In the genomic region with DNA sequence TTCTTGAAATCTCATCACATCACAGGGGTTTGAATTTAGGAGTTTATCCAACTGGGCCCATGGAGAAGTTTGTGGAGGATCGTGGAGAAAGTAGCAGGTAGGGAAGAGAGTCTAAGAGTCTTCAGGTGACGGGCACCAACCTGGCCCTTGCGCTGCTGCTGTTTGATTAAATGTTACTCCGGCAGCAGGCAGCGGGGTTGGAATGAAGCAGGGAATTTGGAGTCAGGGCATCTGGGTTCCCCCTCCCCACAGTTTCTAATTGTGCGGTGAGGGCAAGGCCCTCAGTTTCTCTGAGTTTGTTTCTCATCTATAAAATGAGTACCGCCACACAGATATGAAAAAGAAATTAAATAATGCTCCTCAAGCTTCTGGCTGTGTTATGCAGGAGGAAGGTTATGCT, we compare ENCODE assay signal across 15 cellular contexts.
DNase-seq lines count a peak whose midpoint lies in the region; ATAC-seq and TF ChIP-seq lines count a peak whose summit lies in the region.
"Had no signal": no experiment of that assay in that cellular context is flagged by ENCODE, and none has a peak within 500 bp of the region (broad histone marks: within the 10 kb centered on the region; RNA-seq: fewer than 3 reads in every experiment).

No MANE protein-coding gene starts in this region.

- ATAC-seq in heart left ventricle = no peak
- ATAC-seq: GM12878, HCT116 had no signal

- H3K36me3 Mint-ChIP-seq in endodermal cell (ENCODE audit: low read depth) = peaks cover 8% of the 10 kb centered on the region
- H3K36me3 Mint-ChIP-seq in neural crest cell (ENCODE audit: low read depth) = no peaks in the 10 kb centered on the region
- H3K36me3 Mint-ChIP-seq in osteocyte (ENCODE audit: unreplicated experiment) = no peaks in the 10 kb centered on the region
- H3K36me3 Mint-ChIP-seq in Calu3 (ENCODE audit: insufficient read depth, unreplicated experiment) = no peaks in the 10 kb centered on the region
- H3K36me3 Mint-ChIP-seq: CD4-positive, alpha-beta memory T cell had no signal

- BruUV-seq in Calu3 (replicated peaks; lab: Mats Ljungman, UMichigan) = no TSS peak

- TF ChIP-seq CTCF in endodermal cell (conservative IDR thresholded peaks at IDR 0.05) (no peak), neural crest cell (conservative IDR thresholded peaks at IDR 0.05) (no peak), osteocyte (IDR thresholded peaks at IDR 0.05) (no peak), Calu3 (IDR thresholded peaks at IDR 0.05; ENCODE audit: unreplicated experiment) (no peak), heart left ventricle (IDR thresholded peaks at IDR 0.05) (no peak)

- TF ChIP-seq POLR2A in heart left ventricle (IDR thresholded peaks at IDR 0.05) = no peak

- no peak overlapping the region for H3K27ac Mint-ChIP-seq in endodermal cell
- peak overlapping the region; percentile 1 for H3K27ac Mint-ChIP-seq in neural crest cell (ENCODE audit: unreplicated experiment)
- H3K27ac Mint-ChIP-seq in osteocyte (ENCODE audit: unreplicated experiment) = no peak overlapping the region
- no peak overlapping the region for H3K27ac Mint-ChIP-seq in Calu3 (ENCODE audit: unreplicated experiment)
- H3K27ac Mint-ChIP-seq: CD4-positive, alpha-beta memory T cell had no signal

- H3K4me3 ChIP-seq in endodermal cell (ENCODE audit: low read length) (no peak overlapping the region), heart left ventricle (no peak overlapping the region)
- H3K4me3 ChIP-seq: GM12878, GM23248 had no signal

- no peak overlapping the region for H3K9ac ChIP-seq in endodermal cell (ENCODE audit: extremely low read depth, low read length, poor library complexity, severe bottlenecking)
- H3K9ac ChIP-seq: GM23248 had no signal

- H3K27me3 Mint-ChIP-seq in endodermal cell (ENCODE audit: insufficient read depth) (peaks cover 3% of the 10 kb centered on the region), neural crest cell (ENCODE audit: low read depth) (no peaks in the 10 kb centered on the region), osteocyte (ENCODE audit: unreplicated experiment) (no peaks in the 10 kb centered on the region), Calu3 (ENCODE audit: unreplicated experiment) (no peaks in the 10 kb centered on the region)

- no peak overlapping the region for H3K4me3 Mint-ChIP-seq in endodermal cell
- H3K4me3 Mint-ChIP-seq in neural crest cell = no peak overlapping the region
- H3K4me3 Mint-ChIP-seq in osteocyte (ENCODE audit: unreplicated experiment) = no peak overlapping the region
- H3K4me3 Mint-ChIP-seq in Calu3 (ENCODE audit: low read depth, unreplicated experiment) = no peak overlapping the region
- H3K4me3 Mint-ChIP-seq: CD4-positive, alpha-beta memory T cell had no signal

- intact Hi-C loops in Calu3 (cut with micrococcal nuclease; ENCODE audit: unreplicated experiment) (no loop called here), heart left ventricle (cut with DNase I) (no loop called here)

- no peaks in the 10 kb centered on the region for H3K4me1 ChIP-seq in endodermal cell (ENCODE audit: control insufficient read depth, insufficient read depth, low read length)
- no peaks in the 10 kb centered on the region for H3K4me1 ChIP-seq in heart left ventricle

- peaks cover 12% of the 10 kb centered on the region for H3K9me3 Mint-ChIP-seq in endodermal cell
- H3K9me3 Mint-ChIP-seq in neural crest cell = peaks cover 3% of the 10 kb centered on the region
- peaks cover 24% of the 10 kb centered on the region for H3K9me3 Mint-ChIP-seq in osteocyte (ENCODE audit: unreplicated experiment)
- H3K9me3 Mint-ChIP-seq in Calu3 (ENCODE audit: low read depth, unreplicated experiment) = peaks cover 11% of the 10 kb centered on the region

- H3K36me3 ChIP-seq in endodermal cell (ENCODE audit: control insufficient read depth, insufficient read depth, low read length) (no peaks in the 10 kb centered on the region), heart left ventricle (no peaks in the 10 kb centered on the region)

- CTCF ChIA-PET in Calu3 (lab: Charles Lee) = interaction anchor here (0.7 kb wide), 1 partner anchor 1054 kb away, joined by 6 read pairs; no protein-coding TSS in a partner anchor

- H3K27me3 ChIP-seq in endodermal cell (ENCODE audit: control insufficient read depth, insufficient read depth, low read length, poor library complexity, severe bottlenecking) = no peaks in the 10 kb centered on the region
- H3K27me3 ChIP-seq in heart left ventricle = no peaks in the 10 kb centered on the region

- H3K27ac ChIP-seq in endodermal cell (ENCODE audit: low read depth, low read length) = no peak overlapping the region
- H3K27ac ChIP-seq in heart left ventricle = no peak overlapping the region
- H3K27ac ChIP-seq: GM23248 had no signal

- DNase-seq in endodermal cell (peak; percentile 5), neural crest cell (ENCODE audit: low read depth, low spot score) (no peak), osteocyte (ENCODE audit: extremely low spot score, unreplicated experiment) (peak; percentile 53), Calu3 (no peak), GDM1 (lab: John Stamatoyannopoulos, UW) (no peak), heart left ventricle (no peak)
- DNase-seq: C1 segment of cervical spinal cord; CD4-positive, alpha-beta memory T cell; COR-L47; DMS153; DND-41; GM23248; H7 had no signal

- WGBS in endodermal cell (ENCODE audit: insufficient coverage in 1 of 2, insufficient read length in 1 of 2), 2 experiments = 76 to 99% methylated on average over 3 to 7 of the region's 7 CpGs
- WGBS in heart left ventricle, 4 donors = 94 to 96% (median 96%) methylated on average over 7 of the region's 7 CpGs

- H3K9me3 ChIP-seq in endodermal cell (ENCODE audit: control insufficient read depth, low read length) (peaks cover 44% of the 10 kb centered on the region), heart left ventricle (peaks cover 0 to 46% (median 8%) of the 10 kb centered on the region in 12 donors)

- H3K4me1 Mint-ChIP-seq in endodermal cell (peaks cover 17% of the 10 kb centered on the region), neural crest cell (peaks cover 65% of the 10 kb centered on the region), osteocyte (ENCODE audit: unreplicated experiment) (no peaks in the 10 kb centered on the region), Calu3 (ENCODE audit: low read depth, unreplicated experiment) (no peaks in the 10 kb centered on the region)
- H3K4me1 Mint-ChIP-seq: CD4-positive, alpha-beta memory T cell had no signal

Comparison
In these comparisons a context has a peak if more than half of its experiments do, and no peak if none do; other contexts are left out.
1. DNase-seq: peak in endodermal cell (single experiment) and osteocyte (single experiment); none in neural crest cell (single experiment), Calu3 (single experiment), GDM1 (single experiment) and heart left ventricle (0 of 5).